In the genomic region with DNA sequence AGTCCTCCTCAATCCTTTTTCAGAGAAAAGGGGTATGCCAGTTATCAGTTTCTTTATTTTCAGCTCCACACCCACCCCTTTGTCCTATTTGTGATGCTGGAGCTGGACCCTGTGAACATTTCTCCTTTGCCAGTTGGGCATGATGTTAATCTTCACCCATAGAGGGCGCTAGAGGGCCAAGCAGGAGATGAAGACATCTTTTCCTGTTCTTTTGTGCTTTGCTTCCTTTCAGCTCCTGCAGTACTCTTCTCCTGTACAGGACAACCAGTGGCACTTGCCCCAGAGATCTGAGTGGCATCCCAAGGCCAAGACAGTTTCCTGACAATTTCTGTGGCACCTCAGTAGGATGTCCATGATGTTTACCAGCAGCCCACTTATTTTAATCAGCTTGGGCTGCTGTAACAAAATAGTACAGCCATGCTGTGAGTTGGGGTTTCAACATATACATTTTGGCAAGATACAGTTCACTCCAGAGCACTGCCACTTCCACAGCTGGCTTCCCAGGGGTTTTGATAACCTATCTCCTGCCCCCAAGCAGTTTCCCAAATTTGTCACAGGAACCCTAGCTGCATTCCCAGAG, we compare ENCODE assay signal across 8 cellular contexts. TPM values are rescaled to one million over a fixed set of nuclear protein-coding genes. Genes with fewer than 3 reads are reported as not detected.
DNase-seq lines count a peak whose midpoint lies in the region; ATAC-seq, FAIRE-seq and TF ChIP-seq lines count a peak whose summit lies in the region.

No MANE protein-coding gene starts in this region.

- no peaks in the 10 kb centered on the region for H3K4me1 ChIP-seq in thoracic aorta (ENCODE audit: control insufficient read depth in 1 of 2, low read depth in 2 of 2)

- H3K9me3 ChIP-seq in thoracic aorta = no peaks in the 10 kb centered on the region

- DNase-seq in AG09319 (ENCODE audit: extremely low read depth, low read depth) (peak; percentile 49), GM12892 (ENCODE audit: insufficient read length) (no peak), NCI-H2227 treated with DMSO at 0.1 percent for 48 hours (lab: John Stamatoyannopoulos, UW) (peak; percentile 12), dorsolateral prefrontal cortex (peak in 2 of 10 donors; percentile 14 to 49), naive B cell (peak; percentile 69), thoracic aorta (ENCODE audit: low spot score) (no peak)
- peak; percentile 45 to 62 for DNase-seq in activated CD4-positive, alpha-beta T cell treated with anti-CD3 and anti-CD28 coated beads for 4 hours

- H3K27me3 ChIP-seq in dorsolateral prefrontal cortex (peaks cover 0 to 6% (median 0%) of the 10 kb centered on the region in 45 donors), thoracic aorta (replicated peaks; ENCODE audit: insufficient read depth) (no peaks in the 10 kb centered on the region)

- peak; percentile 85 for FAIRE-seq in GM12892 (lab: Jason Lieb, UNC)

- no peaks in the 10 kb centered on the region for H3K36me3 ChIP-seq in thoracic aorta

- H3K27ac ChIP-seq in dorsolateral prefrontal cortex (no peak overlapping the region), thoracic aorta (no peak overlapping the region)

- ATAC-seq in naive B cell (ENCODE audit: low read depth in 2 of 2) (peak; percentile 40 to 56), thoracic aorta (ENCODE audit: insufficient number of reproducible peaks, low FRiP score, low read depth) (no peak), HG02678 (IDR thresholded peaks at IDR 0.05; ENCODE audit: unreplicated experiment) (no peak)

- H3K27me3 Mint-ChIP-seq in naive B cell = peaks cover 9 to 19% (median 13%) of the 10 kb centered on the region in 3 donors

- peak; percentile 89 for TF ChIP-seq CTCF in AG09319 (IDR thresholded peaks at IDR 0.05; ENCODE audit: low read depth, low read length)
- peak; percentile 18 to 75 (median 58) for TF ChIP-seq CTCF in dorsolateral prefrontal cortex (IDR thresholded peaks at IDR 0.05 in 54 of 56, conservative IDR thresholded peaks at IDR 0.05 in 2 of 56; ENCODE audit: low read depth in 1 of 56, partially characterized antibody in 56 of 56)
- peak; percentile 67 for TF ChIP-seq CTCF in thoracic aorta (IDR thresholded peaks at IDR 0.05)

- H3K4me3 Mint-ChIP-seq in naive B cell = peak overlapping the region in 1 of 8 donors; percentile 41

- H3K9me3 Mint-ChIP-seq in naive B cell = peaks cover 0 to 13% (median 6%) of the 10 kb centered on the region in 7 donors

- no peak for TF ChIP-seq POLR2A in GM12892 (IDR thresholded peaks at IDR 0.05; ENCODE audit: low read depth, low read length)

- intact Hi-C loops in dorsolateral prefrontal cortex (cut with DNase I) = no loop called here

- peak overlapping the region in 5 of 6 donors; percentile 1 to 80 (median 78) for H3K27ac Mint-ChIP-seq in naive B cell

- H3K4me3 ChIP-seq in dorsolateral prefrontal cortex (no peak overlapping the region), thoracic aorta (no peak overlapping the region)

- peaks cover 0 to 6% of the 10 kb centered on the region in 2 donors for H3K36me3 Mint-ChIP-seq in naive B cell

- peaks cover 10 to 26% (median 17%) of the 10 kb centered on the region in 3 donors for H3K4me1 Mint-ChIP-seq in naive B cell

RNA-seq across cellular contexts. Expression of gene SAA2, which starts 4.6 kb away (rescaled TPM):
- polyA plus RNA-seq in GM12892 (2012; ENCODE audit: missing spikeins) = 0.68 TPM
- 1 to 10 TPM in 16 of 120 experiments, under 1 TPM in 29, not detected in 75; 0.46 to 8.9 (median 0.79) TPM for total RNA-seq in dorsolateral prefrontal cortex
- polyA plus RNA-seq in naive B cell (ENCODE audit: low read depth in 6 of 6) = not detected
- 1 to 10 TPM; 2.0 to 2.5 TPM for total RNA-seq in thoracic aorta

RNA-seq across cellular contexts. Expression of gene SAA4, which starts 7.3 kb away (rescaled TPM):
- not detected for polyA plus RNA-seq in GM12892 (2012; ENCODE audit: missing spikeins)
- total RNA-seq in dorsolateral prefrontal cortex (1 to 10 TPM in 1 of 120 experiments, under 1 TPM in 5, not detected in 114; 0.64 to 1.5 (median 0.81) TPM), thoracic aorta (not detected)
- polyA plus RNA-seq in naive B cell (ENCODE audit: low read depth in 6 of 6) = not detected

RNA-seq across cellular contexts. Expression of gene SAA1, which starts 22.2 kb away (rescaled TPM):
- not detected for polyA plus RNA-seq in GM12892 (2012; ENCODE audit: missing spikeins)
- total RNA-seq in dorsolateral prefrontal cortex (10 to 100 TPM in 2 of 120 experiments, 1 to 10 TPM in 4, under 1 TPM in 1, not detected in 113; 0.79 to 24.7 (median 1.3) TPM), thoracic aorta (10 to 100 TPM in 1 of 2 donors, 1 to 10 TPM in 1; 6.5 to 18.9 TPM)
- not detected for polyA plus RNA-seq in naive B cell (ENCODE audit: low read depth in 6 of 6)

Comparison
In these comparisons a context has a peak if more than half of its experiments do, and no peak if none do; other contexts are left out.
1. DNase-seq: peak in AG09319 (single experiment), NCI-H2227 treated with DMSO at 0.1 percent for 48 hours (single experiment), activated CD4-positive, alpha-beta T cell treated with anti-CD3 and anti-CD28 coated beads for 4 hours (2 of 2) and naive B cell (single experiment); none in GM12892 (single experiment) and thoracic aorta (single experiment).
2. ATAC-seq: peak in naive B cell (2 of 2); none in thoracic aorta (single experiment) and HG02678 (single experiment).
3. Peak in every context shown above with its lines, with median percentiles within 50 percentile points of each other: CTCF ChIP-seq.